Comparison of ENCODE assay signal across 8 cellular contexts in the genomic region with DNA sequence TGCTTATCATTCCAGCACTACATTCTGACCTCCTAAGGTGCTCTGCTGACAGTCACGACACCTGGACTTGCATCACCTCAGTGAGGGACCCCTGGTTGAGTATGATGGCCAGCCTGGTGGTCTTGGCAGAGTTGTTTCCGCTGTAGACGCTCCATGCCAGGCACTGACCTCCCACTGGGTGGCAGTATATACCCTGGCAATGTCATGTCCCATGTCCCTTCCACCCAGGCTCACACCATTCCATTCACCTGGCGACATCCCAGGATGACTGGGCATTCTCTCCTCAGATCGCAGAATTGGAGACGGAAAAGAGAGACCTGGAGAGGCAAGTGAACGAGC. TPM values are rescaled to one million over a fixed set of nuclear protein-coding genes. Genes with fewer than 3 reads are reported as not detected.
DNase-seq lines count a peak whose midpoint lies in the region; ATAC-seq and TF ChIP-seq lines count a peak whose summit lies in the region.

No MANE protein-coding gene starts in this region.

- H3K23ac ChIP-seq in H9 (ENCODE audit: insufficient read length, low read depth, low read length), result no peak overlapping the region

- no peak overlapping the region for H2BK15ac ChIP-seq in H9 (ENCODE audit: low read depth, low read length)

- H3K79me2 ChIP-seq in H9 (ENCODE audit: insufficient read depth, low read length), result no peaks in the 10 kb centered on the region
- H3K79me2 ChIP-seq in smooth muscle cell (ENCODE audit: low read depth), result no peaks in the 10 kb centered on the region

- H3K36me3 ChIP-seq in endodermal cell (ENCODE audit: control insufficient read depth, insufficient read depth, low read length) (peaks cover 33% of the 10 kb centered on the region), smooth muscle cell (ENCODE audit: low read depth) (peaks cover 16% of the 10 kb centered on the region)

- no peak overlapping the region for H2BK5ac ChIP-seq in H9 (ENCODE audit: insufficient read length, low read length)

- peaks cover 5% of the 10 kb centered on the region for H3K23me2 ChIP-seq in H9 (ENCODE audit: insufficient read length, low read depth, low read length, poor library complexity, severe bottlenecking)

- H2BK120ac ChIP-seq in H9 (ENCODE audit: low read depth, low read length, poor library complexity, severe bottlenecking), result no peak overlapping the region

- no peak overlapping the region for H3K4me3 ChIP-seq in endodermal cell (ENCODE audit: low read length)
- no peak overlapping the region for H3K4me3 ChIP-seq in smooth muscle cell

- H3F3A ChIP-seq in smooth muscle cell (ENCODE audit: low read depth), result peaks cover 6% of the 10 kb centered on the region

- no peak overlapping the region for H3K18ac ChIP-seq in H9 (ENCODE audit: insufficient read length, low read depth, low read length)

- H4K20me1 ChIP-seq in H9 (ENCODE audit: control insufficient read depth, insufficient read depth, insufficient read length) (no peaks in the 10 kb centered on the region), smooth muscle cell (ENCODE audit: low read depth) (no peaks in the 10 kb centered on the region)

- no peak overlapping the region for H3K14ac ChIP-seq in H9 (ENCODE audit: insufficient read depth, low read length)

- H3K36me3 Mint-ChIP-seq in H9 (ENCODE audit: insufficient read depth in 1 of 3, low read depth in 3 of 3) (peaks cover 6 to 34% (median 24%) of the 10 kb centered on the region in 3 experiments; a peak in 6 of 7 replicates), endodermal cell (ENCODE audit: low read depth) (peaks cover 27% of the 10 kb centered on the region)
- H3K36me3 Mint-ChIP-seq in T-helper 2 cell treated with Interferon-gamma antibody and Interleukin-4, amounts not matched to agents 5 μg/mL and 100 μg/mL, for 36 hours (ENCODE audit: low read depth), result peaks cover 20% of the 10 kb centered on the region

- no peaks in the 10 kb centered on the region for H3K9me3 ChIP-seq in H9 (ENCODE audit: control insufficient read depth, low read depth, low read length)
- H3K9me3 ChIP-seq in endodermal cell (ENCODE audit: control insufficient read depth, low read length), result no peaks in the 10 kb centered on the region
- no peaks in the 10 kb centered on the region for H3K9me3 ChIP-seq in smooth muscle cell (replicated peaks; ENCODE audit: low read depth)

- H3K4me2 ChIP-seq in H9 (ENCODE audit: insufficient read depth, insufficient read length, low read length) (no peak overlapping the region), smooth muscle cell (no peak overlapping the region)

- ATAC-seq in HG03354 (IDR thresholded peaks at IDR 0.05; ENCODE audit: poor library complexity, severe bottlenecking, unreplicated experiment) (no peak), HG02852 (IDR thresholded peaks at IDR 0.05; ENCODE audit: unreplicated experiment) (no peak)

- DNase-seq in H9, result peak; percentile 68
- DNase-seq in T-helper 2 cell treated with Interferon-gamma antibody and Interleukin-4, amounts not matched to agents 5 μg/mL and 100 μg/mL, for 36 hours (ENCODE audit: low spot score), result no peak
- DNase-seq in endodermal cell, result peak; percentile 77
- DNase-seq in smooth muscle cell (lab: John Stamatoyannopoulos, UW; ENCODE audit: unreplicated experiment), result no peak
- DNase-seq in NCI-H128 (lab: John Stamatoyannopoulos, UW; ENCODE audit: unreplicated experiment), result no peak

- H3K27ac Mint-ChIP-seq in H9 (peak overlapping the region in 2 of 3 experiments; percentile 83 to 93; a peak in 4 of 7 replicates), endodermal cell (no peak overlapping the region)
- peak overlapping the region; percentile 42 for H3K27ac Mint-ChIP-seq in T-helper 2 cell treated with Interferon-gamma antibody and Interleukin-4, amounts not matched to agents 5 μg/mL and 100 μg/mL, for 36 hours

- H3K4me3 Mint-ChIP-seq in H9, result no peak overlapping the region
- no peak overlapping the region for H3K4me3 Mint-ChIP-seq in T-helper 2 cell treated with Interferon-gamma antibody and Interleukin-4, amounts not matched to agents 5 μg/mL and 100 μg/mL, for 36 hours
- no peak overlapping the region for H3K4me3 Mint-ChIP-seq in endodermal cell

- WGBS in H9 (ENCODE audit: extremely low coverage, insufficient read length, low lambda C conversion rate), result no CpG with 5 or more reads among the region's 7 CpGs
- WGBS in endodermal cell (ENCODE audit: insufficient coverage in 1 of 2, insufficient read length in 1 of 2), 2 experiments, result 90 to 95% methylated on average over 5 to 7 of the region's 7 CpGs
- 85% methylated on average over 7 of the region's 7 CpGs for WGBS in smooth muscle cell (ENCODE audit: low lambda C conversion rate)

- H3K9me3 Mint-ChIP-seq in H9 (no peaks in the 10 kb centered on the region), endodermal cell (no peaks in the 10 kb centered on the region)
- H3K9me3 Mint-ChIP-seq in T-helper 2 cell treated with Interferon-gamma antibody and Interleukin-4, amounts not matched to agents 5 μg/mL and 100 μg/mL, for 36 hours, result no peaks in the 10 kb centered on the region

- TF ChIP-seq CTCF in C4-2B (conservative IDR thresholded peaks at IDR 0.05) (peak; percentile 64), H9 (conservative IDR thresholded peaks at IDR 0.05) (peak; percentile 70), endodermal cell (conservative IDR thresholded peaks at IDR 0.05) (peak; percentile 74), smooth muscle cell (IDR thresholded peaks at IDR 0.05; ENCODE audit: borderline replicate concordance, insufficient read depth, poor library complexity, severe bottlenecking) (peak; percentile 48)

- H3K9ac ChIP-seq in H9 (ENCODE audit: extremely low read depth, insufficient read length, low read length) (no peak overlapping the region), endodermal cell (ENCODE audit: extremely low read depth, low read length, poor library complexity, severe bottlenecking) (no peak overlapping the region), smooth muscle cell (ENCODE audit: low read depth) (no peak overlapping the region)

- H4K91ac ChIP-seq in H9 (ENCODE audit: insufficient read length, low read depth, low read length), result no peak overlapping the region

- H2AFZ ChIP-seq in H9 (ENCODE audit: low read length) (no peak overlapping the region), smooth muscle cell (ENCODE audit: low read depth) (no peak overlapping the region)

- H2BK12ac ChIP-seq in H9 (ENCODE audit: insufficient read length, low read depth, low read length), result no peak overlapping the region

- H4K8ac ChIP-seq in H9 (replicated peaks; ENCODE audit: insufficient read length, low read depth, low read length), result no peak overlapping the region

- H3K56ac ChIP-seq in H9 (ENCODE audit: insufficient read length, low read depth, low read length), result no peak overlapping the region

- H2BK20ac ChIP-seq in H9 (ENCODE audit: low read depth, low read length, poor library complexity, severe bottlenecking), result no peak overlapping the region

- no peak overlapping the region for H2AK5ac ChIP-seq in H9 (ENCODE audit: insufficient read length, low read length)

- no peak overlapping the region for H3T11ph ChIP-seq in H9 (ENCODE audit: low read length)

- H3K4me1 ChIP-seq in H9 (ENCODE audit: insufficient read depth, low read length), result no peaks in the 10 kb centered on the region
- peaks cover 8% of the 10 kb centered on the region for H3K4me1 ChIP-seq in endodermal cell (ENCODE audit: control insufficient read depth, insufficient read depth, low read length)
- no peaks in the 10 kb centered on the region for H3K4me1 ChIP-seq in smooth muscle cell (ENCODE audit: low read depth)

- H3K79me1 ChIP-seq in H9 (ENCODE audit: insufficient read depth, low read depth, low read length, poor library complexity, severe bottlenecking), result no peaks in the 10 kb centered on the region

- no peaks in the 10 kb centered on the region for H3K27me3 Mint-ChIP-seq in H9 (ENCODE audit: low read depth)
- no peaks in the 10 kb centered on the region for H3K27me3 Mint-ChIP-seq in T-helper 2 cell treated with Interferon-gamma antibody and Interleukin-4, amounts not matched to agents 5 μg/mL and 100 μg/mL, for 36 hours (ENCODE audit: low read depth)
- H3K27me3 Mint-ChIP-seq in endodermal cell (ENCODE audit: insufficient read depth), result peaks cover 1% of the 10 kb centered on the region

- H3K4me1 Mint-ChIP-seq in H9 (peaks cover 12 to 15% of the 10 kb centered on the region in 2 experiments), endodermal cell (peaks cover 16% of the 10 kb centered on the region)
- peaks cover 2% of the 10 kb centered on the region for H3K4me1 Mint-ChIP-seq in T-helper 2 cell treated with Interferon-gamma antibody and Interleukin-4, amounts not matched to agents 5 μg/mL and 100 μg/mL, for 36 hours (ENCODE audit: low read depth)

- H3K4ac ChIP-seq in H9 (ENCODE audit: low read depth, low read length), result no peak overlapping the region

- H4K5ac ChIP-seq in H9 (ENCODE audit: insufficient read length, low read depth, low read length), result no peak overlapping the region

- no peaks in the 10 kb centered on the region for H3K27me3 ChIP-seq in H9 (ENCODE audit: insufficient read depth, low read length)
- no peaks in the 10 kb centered on the region for H3K27me3 ChIP-seq in endodermal cell (ENCODE audit: control insufficient read depth, insufficient read depth, low read length, poor library complexity, severe bottlenecking)
- H3K27me3 ChIP-seq in smooth muscle cell (ENCODE audit: low read depth), result no peaks in the 10 kb centered on the region

- no peak overlapping the region for H3K27ac ChIP-seq in C4-2B
- no peak overlapping the region for H3K27ac ChIP-seq in H9 (ENCODE audit: insufficient read length, low read depth, low read length)
- H3K27ac ChIP-seq in endodermal cell (ENCODE audit: low read depth, low read length), result no peak overlapping the region
- H3K27ac ChIP-seq in smooth muscle cell (ENCODE audit: low read depth), result no peak overlapping the region

RNA-seq across cellular contexts. Expression of a gene that starts 5.0 kb away (rescaled TPM):
- total RNA-seq in H9 (2021) (18.0 and 18.9 TPM in 2 replicates), endodermal cell (10 to 100 TPM; 31.5 to 39.5 TPM), smooth muscle cell (3.4 and 8.4 TPM in 2 replicates)
- 21.8 TPM for polyA plus RNA-seq in endodermal cell (2013, experiment 1 of 2)
- 16.5 TPM for polyA plus RNA-seq in endodermal cell (2013, experiment 2 of 2)
- polyA plus RNA-seq in smooth muscle cell, result 7.2 and 12.3 TPM in 2 replicates

RNA-seq across cellular contexts. Expression of a gene that starts 7.7 kb away (rescaled TPM):
- total RNA-seq in H9 (2021) (15.1 and 17.5 TPM in 2 replicates), endodermal cell (10 to 100 TPM; 20.2 TPM), smooth muscle cell (20.0 and 37.1 TPM in 2 replicates)
- polyA plus RNA-seq in endodermal cell (2013, experiment 1 of 2), result 9.9 TPM
- 10.1 TPM for polyA plus RNA-seq in endodermal cell (2013, experiment 2 of 2)
- 7.4 and 7.9 TPM in 2 replicates for polyA plus RNA-seq in smooth muscle cell

RNA-seq across cellular contexts. Expression of a gene that starts 34.0 kb away (rescaled TPM):
- total RNA-seq in H9 (2021), result 101 and 106 TPM in 2 replicates
- total RNA-seq in endodermal cell, result 10 to 100 TPM; 70.7 to 80.9 TPM
- 73.7 TPM for polyA plus RNA-seq in endodermal cell (2013, experiment 1 of 2)
- polyA plus RNA-seq in endodermal cell (2013, experiment 2 of 2), result 67.8 TPM
- total RNA-seq in smooth muscle cell, result 57.4 and 64.7 TPM in 2 replicates
- 61.2 and 63.8 TPM in 2 replicates for polyA plus RNA-seq in smooth muscle cell

RNA-seq across cellular contexts. Expression of a gene that starts 47.2 kb away (rescaled TPM):
- total RNA-seq in H9 (2021), result 48.8 and 51.6 TPM in 2 replicates
- 10 to 100 TPM; 50.4 to 51.7 TPM for total RNA-seq in endodermal cell
- 79.9 TPM for polyA plus RNA-seq in endodermal cell (2013, experiment 1 of 2)
- 75.2 TPM for polyA plus RNA-seq in endodermal cell (2013, experiment 2 of 2)
- 65.1 and 87.6 TPM in 2 replicates for total RNA-seq in smooth muscle cell
- 58.8 and 60.7 TPM in 2 replicates for polyA plus RNA-seq in smooth muscle cell

Comparison
In these comparisons a context has a peak if more than half of its experiments do, and no peak if none do; other contexts are left out.
1. DNase-seq: peak in H9 (single experiment) and endodermal cell (single experiment); none in T-helper 2 cell treated with Interferon-gamma antibody and Interleukin-4, amounts not matched to agents 5 μg/mL and 100 μg/mL, for 36 hours (single experiment), smooth muscle cell (single experiment) and NCI-H128 (single experiment).
2. Peak in every context shown above with its lines, with median percentiles within 50 percentile points of each other: CTCF ChIP-seq.